ENCODE assay signal across 8 cellular contexts in the genomic region with DNA sequence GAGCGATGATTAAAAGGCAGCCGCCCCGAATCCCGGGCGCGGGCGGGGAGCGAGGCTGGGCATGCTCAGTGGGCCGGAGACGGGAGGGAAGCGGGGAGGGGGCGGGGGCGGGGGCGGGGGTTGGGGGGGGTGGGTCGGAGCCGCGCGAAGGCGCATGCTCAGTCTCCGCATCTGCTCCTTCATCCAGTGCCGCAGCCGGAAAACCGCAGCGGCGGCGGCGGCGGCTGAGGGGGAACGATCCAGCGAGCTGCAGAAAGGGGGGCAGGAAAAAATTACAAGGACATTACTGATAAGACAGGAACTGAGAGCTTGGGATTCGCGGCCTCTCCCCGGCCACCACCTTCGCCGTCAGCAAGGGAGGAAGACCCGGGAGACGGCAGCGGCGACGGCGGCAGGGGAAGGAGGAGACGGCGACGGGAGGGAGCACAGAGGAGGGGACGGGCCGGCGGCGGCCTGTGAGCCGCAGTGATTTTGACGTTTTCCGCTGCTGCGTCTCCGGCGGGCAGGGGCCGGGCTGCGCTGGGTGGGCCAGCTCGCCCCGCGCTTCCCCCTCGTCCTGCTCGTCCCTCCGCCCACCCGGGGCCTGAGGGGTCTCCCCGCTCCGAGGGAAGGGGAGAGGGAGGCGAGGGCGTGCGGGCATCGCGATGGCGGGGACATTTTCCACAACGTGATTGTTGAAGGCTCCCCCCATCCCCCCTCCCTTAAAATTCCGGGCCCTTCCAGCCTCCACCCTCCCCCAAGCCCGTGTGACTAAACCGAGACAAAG.
DNase-seq lines count a peak whose midpoint lies in the region; ATAC-seq lines count a peak whose summit lies in the region.

A gene with protein sequence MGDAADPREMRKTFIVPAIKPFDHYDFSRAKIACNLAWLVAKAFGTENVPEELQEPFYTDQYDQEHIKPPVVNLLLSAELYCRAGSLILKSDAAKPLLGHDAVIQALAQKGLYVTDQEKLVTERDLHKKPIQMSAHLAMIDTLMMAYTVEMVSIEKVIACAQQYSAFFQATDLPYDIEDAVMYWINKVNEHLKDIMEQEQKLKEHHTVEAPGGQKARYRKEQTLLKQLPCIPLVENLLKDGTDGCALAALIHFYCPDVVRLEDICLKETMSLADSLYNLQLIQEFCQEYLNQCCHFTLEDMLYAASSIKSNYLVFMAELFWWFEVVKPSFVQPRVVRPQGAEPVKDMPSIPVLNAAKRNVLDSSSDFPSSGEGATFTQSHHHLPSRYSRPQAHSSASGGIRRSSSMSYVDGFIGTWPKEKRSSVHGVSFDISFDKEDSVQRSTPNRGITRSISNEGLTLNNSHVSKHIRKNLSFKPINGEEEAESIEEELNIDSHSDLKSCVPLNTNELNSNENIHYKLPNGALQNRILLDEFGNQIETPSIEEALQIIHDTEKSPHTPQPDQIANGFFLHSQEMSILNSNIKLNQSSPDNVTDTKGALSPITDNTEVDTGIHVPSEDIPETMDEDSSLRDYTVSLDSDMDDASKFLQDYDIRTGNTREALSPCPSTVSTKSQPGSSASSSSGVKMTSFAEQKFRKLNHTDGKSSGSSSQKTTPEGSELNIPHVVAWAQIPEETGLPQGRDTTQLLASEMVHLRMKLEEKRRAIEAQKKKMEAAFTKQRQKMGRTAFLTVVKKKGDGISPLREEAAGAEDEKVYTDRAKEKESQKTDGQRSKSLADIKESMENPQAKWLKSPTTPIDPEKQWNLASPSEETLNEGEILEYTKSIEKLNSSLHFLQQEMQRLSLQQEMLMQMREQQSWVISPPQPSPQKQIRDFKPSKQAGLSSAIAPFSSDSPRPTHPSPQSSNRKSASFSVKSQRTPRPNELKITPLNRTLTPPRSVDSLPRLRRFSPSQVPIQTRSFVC (N-terminal part only) (plus strand): TSS at position 161 of the 766 bp plus-strand sequence. CDS start 935 bp downstream, outside the sequence.

- H3K27me3 Mint-ChIP-seq in effector memory CD8-positive, alpha-beta T cell: peaks cover 0 to 15% of the 10 kb centered on the region in 2 donors
- H3K27me3 Mint-ChIP-seq in memory B cell: peaks cover 2% of the 10 kb centered on the region

- DNase-seq in AG08396 (ENCODE audit: low spot score) (peak; percentile 97), NCI-H774 (lab: John Stamatoyannopoulos, UW) (peak; percentile 85), memory B cell (ENCODE audit: low spot score in 2 of 2) (peak; percentile 21 to 37)
- peak in 2 of 3 experiments; percentile 23 to 31 for DNase-seq in activated CD8-positive, alpha-beta memory T cell treated with anti-CD3 and anti-CD28 coated beads for 48 hours (ENCODE audit: low read depth in 2 of 3, low spot score in 2 of 3)
- peak; percentile 26 to 37 (median 33) for DNase-seq in effector memory CD8-positive, alpha-beta T cell
- DNase-seq in stimulated activated CD4-positive, alpha-beta T cell treated with anti-CD3 and anti-CD28 coated beads, TNF-alpha, amount 100 ng/mL, for 48 hours (ENCODE audit: low read depth in 3 of 3): peak in 2 of 3 donors; percentile 16 to 24

- H3K9me3 Mint-ChIP-seq in effector memory CD8-positive, alpha-beta T cell: no peaks in the 10 kb centered on the region
- no peaks in the 10 kb centered on the region for H3K9me3 Mint-ChIP-seq in memory B cell

- peak; percentile 47 for ATAC-seq in GM19025 (IDR thresholded peaks at IDR 0.05; ENCODE audit: low read depth, unreplicated experiment)
- ATAC-seq in HG03432 (IDR thresholded peaks at IDR 0.05; ENCODE audit: unreplicated experiment): peak; percentile 67
- peak; percentile 77 for ATAC-seq in effector memory CD8-positive, alpha-beta T cell (replicated peaks)
- peak; percentile 70 for ATAC-seq in memory B cell (ENCODE audit: low read depth)

- peak within 1 kb of the TSS; percentile 92 for H3K4me3 Mint-ChIP-seq in effector memory CD8-positive, alpha-beta T cell
- peak within 1 kb of the TSS; percentile 98 for H3K4me3 Mint-ChIP-seq in memory B cell

- H3K36me3 Mint-ChIP-seq in effector memory CD8-positive, alpha-beta T cell (ENCODE audit: insufficient read depth): no peaks in the 10 kb centered on the region
- peaks cover 2% of the 10 kb centered on the region for H3K36me3 Mint-ChIP-seq in memory B cell

- H3K27ac Mint-ChIP-seq in effector memory CD8-positive, alpha-beta T cell: peak within 1 kb of the TSS; percentile 17 to 85
- peak within 1 kb of the TSS; percentile 86 for H3K27ac Mint-ChIP-seq in memory B cell

- peaks cover 7 to 16% of the 10 kb centered on the region in 2 donors for H3K4me1 Mint-ChIP-seq in effector memory CD8-positive, alpha-beta T cell (ENCODE audit: low read depth in 2 of 2)
- peaks cover 17% of the 10 kb centered on the region for H3K4me1 Mint-ChIP-seq in memory B cell

Comparison
In these comparisons a context has a peak if more than half of its experiments do, and no peak if none do; other contexts are left out.
1. Peak in every context shown above with its lines: DNase-seq and ATAC-seq.
2. DNase-seq: peak in every context shown above with its lines; median percentile 97 in AG08396; 85 in NCI-H774; 33 in effector memory CD8-positive, alpha-beta T cell; 29 in memory B cell; 27 in activated CD8-positive, alpha-beta memory T cell treated with anti-CD3 and anti-CD28 coated beads for 48 hours; 20 in stimulated activated CD4-positive, alpha-beta T cell treated with anti-CD3 and anti-CD28 coated beads, TNF-alpha, amount 100 ng/mL, for 48 hours.